In genomic region chr3:51967384-51968174, GRCh38 we compare ENCODE assay signal across 1 cellular context.
A peak's percentile ranks its signal among the peaks of the same experiment; 100 is the strongest.
TF ChIP-seq lines count a peak whose summit lies in the region.

Gene PCBP4 (minus strand): TSS chr3:51967454. CDS start chr3:51961240, 6,214 bp downstream.

TF ChIP-seq in WTC11, 78 proteins besides CTCF, POLR2A, EP300 and RAD21 (continued from another document):
- TF ChIP-seq AFF4 (CRISPR knock-in tag; IDR thresholded peaks at IDR 0.05; ENCODE audit: borderline replicate concordance) (no peak), PRRX2 (CRISPR knock-in tag; IDR thresholded peaks at IDR 0.05) (no peak), NFYB (CRISPR knock-in tag; conservative IDR thresholded peaks at IDR 0.05; ENCODE audit: low read depth) (no peak; the same call in 1 of the 2 replicates), MXD4 (CRISPR knock-in tag; IDR thresholded peaks at IDR 0.05; ENCODE audit: borderline replicate concordance) (no peak), TCF7 (CRISPR knock-in tag; IDR thresholded peaks at IDR 0.05; ENCODE audit: low read depth) (no peak), ATF6 (CRISPR knock-in tag; IDR thresholded peaks at IDR 0.05) (no peak), ZNF281 (CRISPR knock-in tag; IDR thresholded peaks at IDR 0.05) (no peak), JAZF1 (CRISPR knock-in tag; IDR thresholded peaks at IDR 0.05) (no peak), ERG (CRISPR knock-in tag; IDR thresholded peaks at IDR 0.05) (no peak), MAX (CRISPR knock-in tag; IDR thresholded peaks at IDR 0.05) (peak; percentile 9; the same call in 1 of the 2 replicates), SP1 (CRISPR knock-in tag; conservative IDR thresholded peaks at IDR 0.05) (no peak), TEAD1 (CRISPR knock-in tag; IDR thresholded peaks at IDR 0.05) (no peak), EMX1 (CRISPR knock-in tag; IDR thresholded peaks at IDR 0.05) (no peak), ZNF396 (CRISPR knock-in tag; IDR thresholded peaks at IDR 0.05; ENCODE audit: borderline replicate concordance) (no peak), MLX (CRISPR knock-in tag; IDR thresholded peaks at IDR 0.05) (no peak), E2F5 (CRISPR knock-in tag; IDR thresholded peaks at IDR 0.05) (peak; percentile 59; the same call in 1 of the 2 replicates), FOXP4 (CRISPR knock-in tag; IDR thresholded peaks at IDR 0.05) (no peak), IRF1 (CRISPR knock-in tag; IDR thresholded peaks at IDR 0.05) (no peak), USF2 (CRISPR knock-in tag; IDR thresholded peaks at IDR 0.05) (no peak), RORB (CRISPR knock-in tag; IDR thresholded peaks at IDR 0.05) (no peak), TEAD4 (CRISPR knock-in tag; IDR thresholded peaks at IDR 0.05) (no peak), ZNF263 (CRISPR knock-in tag; IDR thresholded peaks at IDR 0.05; ENCODE audit: low read depth) (no peak), KAT7 (CRISPR knock-in tag; IDR thresholded peaks at IDR 0.05; ENCODE audit: borderline replicate concordance) (no peak), GTF2I (CRISPR knock-in tag; conservative IDR thresholded peaks at IDR 0.05) (no peak), NFATC4 (CRISPR knock-in tag; IDR thresholded peaks at IDR 0.05) (no peak; the same call in 1 of the 2 replicates), ZNF425 (CRISPR knock-in tag; conservative IDR thresholded peaks at IDR 0.05) (0 out of 2 replicates have a peak, but pooled peaks have one; percentile 55), MYBL2 (CRISPR knock-in tag; IDR thresholded peaks at IDR 0.05) (no peak), ZMAT4 (CRISPR knock-in tag; IDR thresholded peaks at IDR 0.05) (no peak), GRHL2 (CRISPR knock-in tag; IDR thresholded peaks at IDR 0.05; ENCODE audit: insufficient replicate concordance, severe bottlenecking) (no peak), NR3C1 (CRISPR knock-in tag; conservative IDR thresholded peaks at IDR 0.05; ENCODE audit: low read depth) (no peak)
